ENCODE assay signal across 23 cellular contexts in genomic region chr7:48285365-48285764, GRCh38.
DNase-seq lines count a peak whose midpoint lies in the region; ATAC-seq, FAIRE-seq and TF ChIP-seq lines count a peak whose summit lies in the region.
"Had no signal": no experiment of that assay in that cellular context is flagged by ENCODE, and none has a peak within 500 bp of the region (broad histone marks: within the 10 kb centered on the region; RNA-seq: fewer than 3 reads in every experiment).

No MANE protein-coding gene starts in this region.

- ATAC-seq in SK-N-SH treated with all-trans-retinoic acid at 6 μM for 48 hours: peak; percentile 33; the same call in 2 of the 3 replicates
- ATAC-seq: activated CD8-positive, alpha-beta T cell treated with anti-CD3 and anti-CD28 coated beads, Interleukin-2, amount 10 ng/mL, durations not matched to agents 7 days and 5 days had no signal

- H3K4me1 ChIP-seq in spleen: no peaks in the 10 kb centered on the region
- H3K4me1 ChIP-seq: A549, right atrium auricular region, stomach, vagina had no signal

- H3K27ac Mint-ChIP-seq in activated T-cell treated with anti-CD3 and anti-CD28 coated beads, Interleukin-2, amount 50 U/mL, for 24 hours: no peak overlapping the region
- H3K27ac Mint-ChIP-seq: activated CD8-positive, alpha-beta T cell treated with anti-CD3 and anti-CD28 coated beads, Interleukin-2, amount 10 ng/mL, durations not matched to agents 7 days and 5 days; memory B cell; nephron progenitor cell had no signal

- H3K4me3 ChIP-seq in AG04449 (ENCODE audit: low read depth, low read length): no peak overlapping the region
- H3K4me3 ChIP-seq in fibroblast of villous mesenchyme (ENCODE audit: low read depth, low read length): no peak overlapping the region
- no peak overlapping the region for H3K4me3 ChIP-seq in spleen
- H3K4me3 ChIP-seq: A549, right atrium auricular region, stomach, vagina had no signal

- no peak for TF ChIP-seq CTCF in AG04449 (IDR thresholded peaks at IDR 0.05; ENCODE audit: insufficient read depth, low read length, missing control alignments)
- no peak for TF ChIP-seq CTCF in fibroblast of villous mesenchyme (IDR thresholded peaks at IDR 0.05; ENCODE audit: insufficient read depth, low read depth, low read length)
- no peak for TF ChIP-seq CTCF in spleen (IDR thresholded peaks at IDR 0.05 in 8 of 11, conservative IDR thresholded peaks at IDR 0.05 in 3 of 11)

- 40 to 69% (median 51%) methylated on average over 6 of the region's 6 CpGs for WGBS in spleen, 5 donors

- no peak overlapping the region for H3K27ac ChIP-seq in spleen
- H3K27ac ChIP-seq: A549, right atrium auricular region, stomach, vagina had no signal

- no peaks in the 10 kb centered on the region for H3K9me3 Mint-ChIP-seq in activated T-cell treated with anti-CD3 and anti-CD28 coated beads, Interleukin-2, amount 50 U/mL, for 24 hours
- H3K9me3 Mint-ChIP-seq: memory B cell, nephron progenitor cell had no signal

- H3K9me3 ChIP-seq in spleen: no peaks in the 10 kb centered on the region
- H3K9me3 ChIP-seq: A549, right atrium auricular region, stomach, vagina had no signal

- no peak for FAIRE-seq in GM12892 (lab: Jason Lieb, UNC)
- FAIRE-seq: A549, endometrium, TTC549 had no signal

- no peaks in the 10 kb centered on the region for H3K36me3 Mint-ChIP-seq in activated T-cell treated with anti-CD3 and anti-CD28 coated beads, Interleukin-2, amount 50 U/mL, for 24 hours (ENCODE audit: low read depth)
- H3K36me3 Mint-ChIP-seq: memory B cell had no signal

- intact Hi-C loops in spleen (cut with DNase I; ENCODE audit: low total_unique reads): no loop called here

- no peak for TF ChIP-seq POLR2A in GM12892 (IDR thresholded peaks at IDR 0.05; ENCODE audit: low read depth, low read length)
- TF ChIP-seq POLR2A in spleen (IDR thresholded peaks at IDR 0.05): no peak

- peaks cover 0 to 25% (median 0%) of the 10 kb centered on the region in 6 donors for H3K36me3 ChIP-seq in spleen
- H3K36me3 ChIP-seq: right atrium auricular region, stomach, vagina had no signal

- peaks cover 38% of the 10 kb centered on the region for H3K27me3 Mint-ChIP-seq in activated T-cell treated with anti-CD3 and anti-CD28 coated beads, Interleukin-2, amount 50 U/mL, for 24 hours

- DNase-seq in AG04449 (ENCODE audit: low read depth, low spot score): peak; percentile 16
- peak; percentile 36 for DNase-seq in H4 (ENCODE audit: low spot score)
- peak; percentile 51 for DNase-seq in fibroblast of villous mesenchyme (ENCODE audit: low read depth)
- DNase-seq in GM12892 (ENCODE audit: insufficient read length): no peak
- DNase-seq in NCI-H2107 (lab: John Stamatoyannopoulos, UW): no peak
- no peak for DNase-seq in spleen
- DNase-seq in activated T-cell treated with anti-CD3 and anti-CD28 coated beads, Interleukin-2, amount 50 U/mL, for 24 hours: no peak
- DNase-seq: activated CD8-positive, alpha-beta T cell treated with anti-CD3 and anti-CD28 coated beads, Interleukin-2, amount 10 ng/mL, durations not matched to agents 7 days and 5 days; amniotic stem cell; COR-L47; GF-D8; NCI-H2081 treated with DMSO at 0.1 percent for 48 hours; NCI-H69; nephron progenitor cell; OCI-M1; stomach had no signal

- no peak overlapping the region for H3K4me3 Mint-ChIP-seq in activated T-cell treated with anti-CD3 and anti-CD28 coated beads, Interleukin-2, amount 50 U/mL, for 24 hours
- H3K4me3 Mint-ChIP-seq: activated CD8-positive, alpha-beta T cell treated with anti-CD3 and anti-CD28 coated beads, Interleukin-2, amount 10 ng/mL, durations not matched to agents 7 days and 5 days; memory B cell; nephron progenitor cell had no signal

- CTCF ChIA-PET in AG04449 (lab: Yijun Ruan, JAX): no interaction called here

- H3K4me1 Mint-ChIP-seq in activated T-cell treated with anti-CD3 and anti-CD28 coated beads, Interleukin-2, amount 50 U/mL, for 24 hours (ENCODE audit: low read depth): peaks cover 4% of the 10 kb centered on the region
- H3K4me1 Mint-ChIP-seq: memory B cell, nephron progenitor cell had no signal

- POLR2A ChIA-PET in AG04449 (lab: Yijun Ruan, JAX): no interaction called here

- H3K27me3 ChIP-seq in spleen (replicated peaks in 1 of 7): peaks cover 0 to 17% (median 0%) of the 10 kb centered on the region in 7 donors
- H3K27me3 ChIP-seq: right atrium auricular region, vagina had no signal

TF ChIP-seq in SK-N-SH treated with all-trans-retinoic acid at 6 μM for 48 hours, 23 proteins besides CTCF, POLR2A, EP300 and RAD21:
- TF ChIP-seq CSDC2 (CRISPR knock-in tag; IDR thresholded peaks at IDR 0.05) (no peak), RARB (CRISPR knock-in tag; IDR thresholded peaks at IDR 0.05) (no peak), ZNF70 (CRISPR knock-in tag; IDR thresholded peaks at IDR 0.05) (no peak), GLIS3 (CRISPR knock-in tag; IDR thresholded peaks at IDR 0.05) (no peak), TOX (CRISPR knock-in tag; IDR thresholded peaks at IDR 0.05; ENCODE audit: borderline replicate concordance) (no peak), OSR1 (CRISPR knock-in tag; IDR thresholded peaks at IDR 0.05) (no peak), ZC3H10 (CRISPR knock-in tag; IDR thresholded peaks at IDR 0.05) (no peak), ISL1 (CRISPR knock-in tag; IDR thresholded peaks at IDR 0.05) (no peak), CSRNP3 (CRISPR knock-in tag; IDR thresholded peaks at IDR 0.05) (no peak), ZFP30 (CRISPR knock-in tag; IDR thresholded peaks at IDR 0.05) (no peak), PPARA (CRISPR knock-in tag; IDR thresholded peaks at IDR 0.05; ENCODE audit: borderline replicate concordance) (no peak), ZNF565 (CRISPR knock-in tag; conservative IDR thresholded peaks at IDR 0.05; ENCODE audit: low read depth) (no peak)
- TF ChIP-seq, protein P1, sequence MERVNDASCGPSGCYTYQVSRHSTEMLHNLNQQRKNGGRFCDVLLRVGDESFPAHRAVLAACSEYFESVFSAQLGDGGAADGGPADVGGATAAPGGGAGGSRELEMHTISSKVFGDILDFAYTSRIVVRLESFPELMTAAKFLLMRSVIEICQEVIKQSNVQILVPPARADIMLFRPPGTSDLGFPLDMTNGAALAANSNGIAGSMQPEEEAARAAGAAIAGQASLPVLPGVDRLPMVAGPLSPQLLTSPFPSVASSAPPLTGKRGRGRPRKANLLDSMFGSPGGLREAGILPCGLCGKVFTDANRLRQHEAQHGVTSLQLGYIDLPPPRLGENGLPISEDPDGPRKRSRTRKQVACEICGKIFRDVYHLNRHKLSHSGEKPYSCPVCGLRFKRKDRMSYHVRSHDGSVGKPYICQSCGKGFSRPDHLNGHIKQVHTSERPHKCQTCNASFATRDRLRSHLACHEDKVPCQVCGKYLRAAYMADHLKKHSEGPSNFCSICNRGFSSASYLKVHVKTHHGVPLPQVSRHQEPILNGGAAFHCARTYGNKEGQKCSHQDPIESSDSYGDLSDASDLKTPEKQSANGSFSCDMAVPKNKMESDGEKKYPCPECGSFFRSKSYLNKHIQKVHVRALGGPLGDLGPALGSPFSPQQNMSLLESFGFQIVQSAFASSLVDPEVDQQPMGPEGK (CRISPR knock-in tag; IDR thresholded peaks at IDR 0.05; ENCODE audit: borderline replicate concordance): no peak
- TF ChIP-seq, protein P2, sequence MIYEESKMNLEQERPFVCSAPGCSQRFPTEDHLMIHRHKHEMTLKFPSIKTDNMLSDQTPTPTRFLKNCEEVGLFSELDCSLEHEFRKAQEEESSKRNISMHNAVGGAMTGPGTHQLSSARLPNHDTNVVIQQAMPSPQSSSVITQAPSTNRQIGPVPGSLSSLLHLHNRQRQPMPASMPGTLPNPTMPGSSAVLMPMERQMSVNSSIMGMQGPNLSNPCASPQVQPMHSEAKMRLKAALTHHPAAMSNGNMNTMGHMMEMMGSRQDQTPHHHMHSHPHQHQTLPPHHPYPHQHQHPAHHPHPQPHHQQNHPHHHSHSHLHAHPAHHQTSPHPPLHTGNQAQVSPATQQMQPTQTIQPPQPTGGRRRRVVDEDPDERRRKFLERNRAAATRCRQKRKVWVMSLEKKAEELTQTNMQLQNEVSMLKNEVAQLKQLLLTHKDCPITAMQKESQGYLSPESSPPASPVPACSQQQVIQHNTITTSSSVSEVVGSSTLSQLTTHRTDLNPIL (CRISPR knock-in tag; IDR thresholded peaks at IDR 0.05; ENCODE audit: low read depth): no peak
TF ChIP-seq in SK-N-SH treated with all-trans-retinoic acid at 6 μM for 48 hours: peak in this region for 0.

Comparison
In these comparisons a context has a peak if more than half of its experiments do, and no peak if none do; other contexts are left out.
1. DNase-seq: peak in AG04449 (single experiment), H4 (single experiment) and fibroblast of villous mesenchyme (single experiment); none in GM12892 (single experiment), NCI-H2107 (single experiment), spleen (single experiment) and activated T-cell treated with anti-CD3 and anti-CD28 coated beads, Interleukin-2, amount 50 U/mL, for 24 hours (single experiment).